Comparison of ENCODE assay signal across 25 cellular contexts in the genomic region with DNA sequence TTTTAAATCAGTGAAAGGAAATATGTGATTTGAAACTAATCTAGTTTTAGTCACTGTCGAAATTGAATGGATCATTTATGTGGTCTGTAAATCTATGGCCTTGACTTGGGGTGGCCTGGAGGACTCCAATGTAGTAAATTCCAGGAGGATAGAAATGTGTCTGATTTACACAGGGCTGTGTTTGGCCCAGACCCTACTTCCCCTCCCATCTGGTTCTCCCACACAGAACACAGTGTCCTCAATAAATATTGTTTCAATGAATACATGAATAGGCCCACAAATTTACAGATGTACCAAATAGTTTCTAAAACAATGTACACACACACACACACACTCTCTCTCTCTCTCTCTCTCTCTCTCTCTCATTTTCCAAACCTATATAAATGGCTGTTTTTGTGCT. TPM values are rescaled to one million over a fixed set of nuclear protein-coding genes. Genes with fewer than 3 reads are reported as not detected.
DNase-seq lines count a peak whose midpoint lies in the region; ATAC-seq and TF ChIP-seq lines count a peak whose summit lies in the region.
"Had no signal": no experiment of that assay in that cellular context is flagged by ENCODE, and none has a peak within 500 bp of the region (broad histone marks: within the 10 kb centered on the region; RNA-seq: fewer than 3 reads in every experiment).

No MANE protein-coding gene starts in this region.

- DNase-seq in right cardiac atrium (no peak), cardiac septum (ENCODE audit: low spot score) (no peak), fibroblast of pulmonary artery (ENCODE audit: low read depth) (peak; percentile 44), prostate gland (ENCODE audit: low spot score) (peak; percentile 62), HPDE6-E6E7 (ENCODE audit: extremely low spot score) (no peak), NCI-H146 (lab: John Stamatoyannopoulos, UW) (no peak), NCI-H1930 (lab: John Stamatoyannopoulos, UW) (no peak)
- DNase-seq: activated CD4-positive, alpha-beta T cell treated with anti-CD3 and anti-CD28 coated beads, Interleukin-2, amount 10 ng/mL, durations not matched to agents 7 days and 5 days; activated CD8-positive, alpha-beta memory T cell treated with anti-CD3 and anti-CD28 coated beads, Interleukin-2, amount 10 ng/mL, durations not matched to agents 7 days and 5 days; endodermal cell; HFFc6; NCI-H1105; NCI-H510A treated with DMSO at 0.1 percent for 48 hours; nephron progenitor cell; SJCRH30; small intestine; T-helper 17 cell had no signal

- no peaks in the 10 kb centered on the region for H3K4me1 ChIP-seq in right cardiac atrium (ENCODE audit: control insufficient read depth, insufficient read depth, low read length)
- H3K4me1 ChIP-seq in prostate gland (replicated peaks): no peaks in the 10 kb centered on the region
- H3K4me1 ChIP-seq: BLaER1, colonic mucosa, SJCRH30 had no signal

- H3K27me3 ChIP-seq in right cardiac atrium (ENCODE audit: control insufficient read depth, insufficient read depth): no peaks in the 10 kb centered on the region
- H3K27me3 ChIP-seq in prostate gland (replicated peaks; ENCODE audit: insufficient read depth): no peaks in the 10 kb centered on the region
- H3K27me3 ChIP-seq: BLaER1, body of pancreas, colonic mucosa, Peyer's patch, SJCRH30 had no signal

- peak overlapping the region; percentile 26 for H3K4me3 ChIP-seq in right cardiac atrium (ENCODE audit: low read length)
- peak overlapping the region; percentile 79 for H3K4me3 ChIP-seq in fibroblast of pulmonary artery (replicated peaks; ENCODE audit: low read depth, low read length)
- H3K4me3 ChIP-seq in prostate gland: peak overlapping the region in 1 of 2 donors; percentile 55
- H3K4me3 ChIP-seq: BLaER1, body of pancreas, SJCRH30 had no signal

- 57% methylated on average over 1 of the region's 1 CpG for WGBS in right cardiac atrium
- 21% methylated on average over 1 of the region's 1 CpG for WGBS in prostate gland

- intact Hi-C loops in right cardiac atrium (cut with DNase I): no loop called here
- intact Hi-C loops in cardiac septum (cut with DNase I): no loop called here
- intact Hi-C loops in prostate gland (cut with DNase I): no loop called here

- H3K9me3 ChIP-seq in right cardiac atrium (ENCODE audit: control insufficient read depth, low read length): no peaks in the 10 kb centered on the region
- no peaks in the 10 kb centered on the region for H3K9me3 ChIP-seq in prostate gland
- H3K9me3 ChIP-seq: body of pancreas, colonic mucosa, Peyer's patch, SJCRH30 had no signal

- H3K36me3 ChIP-seq in prostate gland: no peaks in the 10 kb centered on the region
- H3K36me3 ChIP-seq: BLaER1, colonic mucosa, Peyer's patch, SJCRH30 had no signal

- ATAC-seq in right cardiac atrium: peak; percentile 28 to 57
- ATAC-seq in GM19397 (IDR thresholded peaks at IDR 0.05; ENCODE audit: unreplicated experiment): no peak
- ATAC-seq: activated CD8-positive, alpha-beta memory T cell treated with anti-CD3 and anti-CD28 coated beads, Interleukin-2, amount 10 ng/mL, durations not matched to agents 7 days and 5 days; activated naive CD4-positive, alpha-beta T cell treated with anti-CD3 and anti-CD28 coated beads, Interleukin-2, amount 50 U/mL, for 72 hours; body of pancreas; stimulated activated memory B cell treated with anti-CD40 and anti-IgM and Interleukin-4, amounts not matched to agents 10 μg/mL and 1 μg/mL and 100 μg/mL, for 72 hours; T-helper 17 cell had no signal

- TF ChIP-seq CTCF in fibroblast of pulmonary artery (IDR thresholded peaks at IDR 0.05; ENCODE audit: low read length, missing control alignments) (no peak), prostate gland (IDR thresholded peaks at IDR 0.05) (peak in 1 of 4 experiments; percentile 8)

- TF ChIP-seq POLR2A in prostate gland (IDR thresholded peaks at IDR 0.05): no peak

- H3K27ac ChIP-seq in right cardiac atrium (ENCODE audit: low read length): no peak overlapping the region
- H3K27ac ChIP-seq in prostate gland: peak overlapping the region; percentile 71 to 87
- H3K27ac ChIP-seq: BLaER1, SJCRH30 had no signal

RNA-seq across cellular contexts. Expression of a gene that starts 2.0 kb away (rescaled TPM):
- total RNA-seq in right cardiac atrium: 1 to 10 TPM; 4.1 to 6.9 (median 5.7) TPM
- 8.9 TPM for polyA plus RNA-seq in right cardiac atrium
- 4.1 TPM for total RNA-seq in cardiac septum
- 10 to 100 TPM in 1 of 2 donors, 1 to 10 TPM in 1; 7.9 to 20.8 TPM for total RNA-seq in prostate gland
- total RNA-seq: activated CD8-positive, alpha-beta memory T cell treated with anti-CD3 and anti-CD28 coated beads, Interleukin-2, amount 10 ng/mL, durations not matched to agents 7 days and 5 days; activated naive CD4-positive, alpha-beta T cell treated with anti-CD3 and anti-CD28 coated beads, Interleukin-2, amount 50 U/mL, for 72 hours; activated T-helper 1 cell treated with anti-CD3 and anti-CD28 coated beads, Interleukin-12 subunit alpha, Interleukin-12 subunit beta, Interleukin-2, Interleukin-4 antibody, amounts not matched to agents 30 ng/mL and 10 ng/mL and 1 ng/mL, durations not matched to agents 14 hours and 24 hours and 36 hours; T-helper 17 cell had no signal

Comparison
In these comparisons a context has a peak if more than half of its experiments do, and no peak if none do; other contexts are left out.
1. DNase-seq: peak in fibroblast of pulmonary artery (single experiment) and prostate gland (single experiment); none in right cardiac atrium (0 of 3), cardiac septum (single experiment), HPDE6-E6E7 (single experiment), NCI-H146 (single experiment) and NCI-H1930 (0 of 2).